ENCODE assay signal across 13 cellular contexts in genomic region chr10:101485681-101486554, GRCh38.
DNase-seq lines count a peak whose midpoint lies in the region; ATAC-seq and TF ChIP-seq lines count a peak whose summit lies in the region.
"Had no signal": no experiment of that assay in that cellular context is flagged by ENCODE, and none has a peak within 500 bp of the region (broad histone marks: within the 10 kb centered on the region; RNA-seq: fewer than 3 reads in every experiment).

No MANE protein-coding gene starts in this region.

- no peaks in the 10 kb centered on the region for H3K9me3 Mint-ChIP-seq in nephron
- H3K9me3 Mint-ChIP-seq: central memory CD8-positive, alpha-beta T cell had no signal

- H3K27me3 Mint-ChIP-seq in nephron (ENCODE audit: low read depth) = peaks cover 13% of the 10 kb centered on the region
- H3K27me3 Mint-ChIP-seq: central memory CD8-positive, alpha-beta T cell had no signal

- no peak for TF ChIP-seq CTCF in nephron (IDR thresholded peaks at IDR 0.05; ENCODE audit: unreplicated experiment in 3 of 3)

- peak overlapping the region; percentile 22 to 40 (median 37) for H3K27ac Mint-ChIP-seq in nephron

- H3K27ac ChIP-seq in cingulate gyrus (ENCODE audit: low read depth, low read length) = peak overlapping the region; percentile 21
- H3K27ac ChIP-seq: HL-60, RWPE1 had no signal

- H3K4me3 Mint-ChIP-seq in nephron = peak overlapping the region; percentile 76 to 86 (median 81)
- H3K4me3 Mint-ChIP-seq: central memory CD8-positive, alpha-beta T cell had no signal

- no peak for ATAC-seq in HG03159 (IDR thresholded peaks at IDR 0.05; ENCODE audit: unreplicated experiment)
- ATAC-seq in GM18867 (IDR thresholded peaks at IDR 0.05; ENCODE audit: unreplicated experiment) = no peak
- no peak for ATAC-seq in HG03442 (IDR thresholded peaks at IDR 0.05; ENCODE audit: unreplicated experiment)

- H3K36me3 Mint-ChIP-seq in nephron (ENCODE audit: low read depth) = peaks cover 13% of the 10 kb centered on the region

- DNase-seq in G401 (ENCODE audit: low spot score) (peak; percentile 85), NCI-H2107 (lab: John Stamatoyannopoulos, UW) (peak; percentile 6)
- no peak for DNase-seq in activated CD4-positive, alpha-beta T cell treated with anti-CD3 and anti-CD28 coated beads, Interleukin-2, amount 50 U/mL, for 4 hours
- DNase-seq: left cardiac atrium; stimulated activated CD4-positive, alpha-beta T cell treated with anti-CD3 and anti-CD28 coated beads, Interleukin-4, amount 100 ng/mL, for 1 hour had no signal

- in situ Hi-C loops in G401 (cut with HindIII; ENCODE audit: low sequenced_read_pairs) = no loop called here

- peaks cover 49% of the 10 kb centered on the region for H3K4me1 Mint-ChIP-seq in nephron
- H3K4me1 Mint-ChIP-seq: central memory CD8-positive, alpha-beta T cell had no signal

Comparison
In these comparisons a context has a peak if more than half of its experiments do, and no peak if none do; other contexts are left out.
1. DNase-seq: peak in G401 (single experiment) and NCI-H2107 (single experiment); none in activated CD4-positive, alpha-beta T cell treated with anti-CD3 and anti-CD28 coated beads, Interleukin-2, amount 50 U/mL, for 4 hours (0 of 2).